Comparison of ENCODE assay signal across 9 cellular contexts in the genomic region with DNA sequence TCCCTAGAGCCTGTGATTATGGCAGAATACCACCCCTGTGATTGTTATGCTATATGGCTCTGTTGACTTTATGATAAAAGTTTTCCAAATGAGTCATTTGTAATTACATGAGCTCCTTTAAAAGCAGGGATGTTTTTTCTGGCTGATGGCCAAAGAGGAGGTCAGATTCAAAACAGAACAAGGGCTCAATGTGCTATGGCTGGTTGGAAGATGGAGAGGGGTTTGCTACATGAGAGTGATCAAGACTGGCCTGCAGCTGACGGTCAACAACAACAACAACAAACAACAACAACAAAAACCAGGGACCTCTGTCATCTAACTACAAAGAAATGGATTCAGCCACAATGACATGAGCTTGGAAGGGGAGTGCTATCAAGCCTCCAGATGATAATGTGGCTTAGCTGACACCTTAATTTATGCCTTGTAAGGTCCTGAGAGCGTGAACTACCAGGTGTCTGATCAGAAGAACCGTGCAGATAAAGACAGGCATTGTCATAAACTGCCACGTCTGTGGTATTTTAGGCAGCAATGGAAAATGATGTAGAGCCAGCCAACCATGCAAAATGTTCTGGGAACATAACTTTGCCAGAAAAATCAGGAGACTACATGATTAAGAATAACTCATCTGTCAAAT. TPM values are rescaled to one million over a fixed set of nuclear protein-coding genes. Genes with fewer than 3 reads are reported as not detected.
DNase-seq lines count a peak whose midpoint lies in the region; ATAC-seq and TF ChIP-seq lines count a peak whose summit lies in the region.
"Had no signal": no experiment of that assay in that cellular context is flagged by ENCODE, and none has a peak within 500 bp of the region (broad histone marks: within the 10 kb centered on the region; RNA-seq: fewer than 3 reads in every experiment).

No MANE protein-coding gene starts in this region.

- no peaks in the 10 kb centered on the region for H3K9me3 ChIP-seq in mucosa of descending colon

- in situ Hi-C loops in astrocyte of the spinal cord (cut with HindIII; ENCODE audit: low sequenced_read_pairs) = no loop called here

- intact Hi-C loops in mucosa of descending colon (cut with DNase I, micrococcal nuclease) = no loop called here

- peak; percentile 88 for ATAC-seq in mucosa of descending colon
- ATAC-seq in GM19463 (IDR thresholded peaks at IDR 0.05; ENCODE audit: unreplicated experiment) = no peak
- no peak for ATAC-seq in GM19035 (IDR thresholded peaks at IDR 0.05; ENCODE audit: unreplicated experiment)

- no peak for TF ChIP-seq CTCF in astrocyte of the spinal cord (IDR thresholded peaks at IDR 0.05; ENCODE audit: low read depth, low read length)
- TF ChIP-seq CTCF in mucosa of descending colon (IDR thresholded peaks at IDR 0.05) = no peak

- no peaks in the 10 kb centered on the region for H3K4me1 ChIP-seq in mucosa of descending colon (ENCODE audit: low read depth)

- no peaks in the 10 kb centered on the region for H3K36me3 ChIP-seq in mucosa of descending colon (ENCODE audit: low read depth)

- DNase-seq in DMS153 treated with DMSO at 0.1 percent for 48 hours (lab: John Stamatoyannopoulos, UW; ENCODE audit: unreplicated experiment) (peak; percentile 63), NCI-H146 (lab: John Stamatoyannopoulos, UW) (peak; percentile 94), astrocyte of the spinal cord (ENCODE audit: low read depth, low spot score) (peak; percentile 92), mucosa of descending colon (peak in 1 of 3 donors; percentile 44), NCI-H1694 treated with DMSO at 0.1 percent for 48 hours (lab: John Stamatoyannopoulos, UW) (no peak), putamen (ENCODE audit: low spot score) (no peak)
- DNase-seq: stimulated activated CD4-positive, alpha-beta T cell treated with anti-CD3 and anti-CD28 coated beads, Interleukin-4, amount 100 ng/mL, for 4 hours had no signal

- no peak overlapping the region for H3K4me3 ChIP-seq in astrocyte of the spinal cord (ENCODE audit: low read depth, low read length)
- no peak overlapping the region for H3K4me3 ChIP-seq in mucosa of descending colon

RNA-seq across cellular contexts. Expression of gene PIWIL3, which starts 47.2 kb away (rescaled TPM):
- not detected for total RNA-seq in mucosa of descending colon

Comparison
In these comparisons a context has a peak if more than half of its experiments do, and no peak if none do; other contexts are left out.
1. DNase-seq: peak in DMS153 treated with DMSO at 0.1 percent for 48 hours (single experiment), NCI-H146 (single experiment) and astrocyte of the spinal cord (single experiment); none in NCI-H1694 treated with DMSO at 0.1 percent for 48 hours (single experiment) and putamen (single experiment).